In the genomic region with DNA sequence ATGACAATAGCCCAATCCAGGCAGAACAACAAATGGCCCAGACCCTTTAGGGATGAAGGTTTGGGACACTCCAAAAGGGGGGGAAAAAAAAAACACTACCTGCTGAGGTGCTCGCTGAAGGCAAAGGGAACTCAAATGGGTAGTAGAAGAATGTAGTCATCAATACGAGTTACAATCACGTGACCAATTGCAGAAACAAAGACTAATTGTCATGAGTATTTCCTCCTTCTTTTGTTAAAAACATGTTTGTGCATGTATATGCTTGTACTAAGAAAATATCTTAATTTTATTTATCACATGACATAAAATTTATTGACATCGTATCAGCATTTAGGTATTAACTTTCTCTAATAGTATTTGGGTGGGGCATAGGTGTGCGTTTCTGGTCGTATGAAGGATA, we compare ENCODE assay signal across 34 cellular contexts.
"Had no signal": no experiment of that assay in that cellular context is flagged by ENCODE, and none has a peak within 500 bp of the region (broad histone marks: within the 10 kb centered on the region; RNA-seq: fewer than 3 reads in every experiment).

No MANE protein-coding gene starts in this region.

- H3K36me3 ChIP-seq: MG63 had no signal

- H3K27me3 ChIP-seq: MG63 had no signal

- H3K4me3 ChIP-seq: MG63 had no signal

- DNase-seq: Karpas-422, Kasumi-1, MG63, MM.1S, MV-4-11, NCI-H1048, NCI-H1092, NCI-H1092 treated with DMSO at 0.1 percent for 48 hours, NCI-H1105, NCI-H1105 treated with DMSO at 0.1 percent for 48 hours, NCI-H1417, NCI-H1417 treated with DMSO at 0.1 percent for 48 hours, NCI-H1436, NCI-H1436 treated with DMSO at 0.1 percent for 48 hours, NCI-H146, NCI-H1694, NCI-H1694 treated with DMSO at 0.1 percent for 48 hours, NCI-H187, NCI-H187 treated with DMSO at 0.1 percent for 48 hours, NCI-H1930, NCI-H2029, NCI-H2029 treated with DMSO at 0.1 percent for 48 hours, NCI-H2081, NCI-H2081 treated with DMSO at 0.1 percent for 48 hours, NCI-H2107, NCI-H2171, NCI-H2171 treated with DMSO at 0.1 percent for 48 hours, NCI-H2227 treated with DMSO at 0.1 percent for 48 hours, NCI-H226, NCI-H345, NCI-H510A, NCI-H510A treated with DMSO at 0.1 percent for 48 hours, NCI-H524, NCI-H524 treated with DMSO at 0.1 percent for 48 hours had no signal

- H3K9me3 ChIP-seq: MG63 had no signal
